27 cellular contexts compared by ENCODE assay signal in genomic region chr18:56615738-56616520, GRCh38. TPM values are rescaled to one million over a fixed set of nuclear protein-coding genes. Genes with fewer than 3 reads are reported as not detected.
DNase-seq lines count a peak whose midpoint lies in the region; ATAC-seq, FAIRE-seq and TF ChIP-seq lines count a peak whose summit lies in the region.
"Had no signal": no experiment of that assay in that cellular context is flagged by ENCODE, and none has a peak within 500 bp of the region (broad histone marks: within the 10 kb centered on the region; RNA-seq: fewer than 3 reads in every experiment).

No MANE protein-coding gene starts in this region.

- no peak overlapping the region for H2AK5ac ChIP-seq in H9 (ENCODE audit: insufficient read length, low read length)

- DNase-seq in GM12865 (ENCODE audit: low read depth) (peak; percentile 14), GM12878 (ENCODE audit: low read depth, low spot score) (no peak), memory B cell (ENCODE audit: low spot score in 2 of 2) (no peak), H9 (no peak), Peyer's patch (no peak), AG20443 (ENCODE audit: low spot score) (no peak)
- DNase-seq: activated CD4-positive, CD25-positive, alpha-beta regulatory T cell; activated CD8-positive, alpha-beta T cell treated with anti-CD3 and anti-CD28 coated beads for 36 hours; activated naive CD4-positive, alpha-beta T cell treated with anti-CD3 and anti-CD28 coated beads for 36 hours; activated T-cell treated with anti-CD3 and anti-CD28 coated beads, Interleukin-2, amount 50 U/mL, for 24 hours; CD4-positive, alpha-beta T cell; DMS53; heart right ventricle; HFFc6; mammary epithelial cell; MM.1S; naive thymus-derived CD8-positive, alpha-beta T cell; NCI-H1694; NCI-H510A; RPMI8226; sigmoid colon; SK-N-SH; T-helper 9 cell had no signal

- H2BK120ac ChIP-seq in H9 (ENCODE audit: low read depth, low read length, poor library complexity, severe bottlenecking): no peak overlapping the region

- 65% methylated on average over 6 of the region's 7 CpGs for WGBS in GM12878 (ENCODE audit: insufficient coverage, insufficient replicate concordance, low lambda C conversion rate, missing lambda C conversion rate)
- no CpG with 5 or more reads among the region's 7 CpGs for WGBS in H9 (ENCODE audit: extremely low coverage, insufficient read length, low lambda C conversion rate)

- no peak overlapping the region for H3K4ac ChIP-seq in H9 (ENCODE audit: low read depth, low read length)

- H3K79me2 ChIP-seq in GM12878 (ENCODE audit: control insufficient read depth, insufficient read depth, low read length) (no peaks in the 10 kb centered on the region), H9 (ENCODE audit: insufficient read depth, low read length) (no peaks in the 10 kb centered on the region)
- H3K79me2 ChIP-seq: parathyroid adenoma had no signal

- CTCF ChIA-PET in HEK293 (lab: Yijun Ruan, JAX) (no interaction called here), GM12878 (lab: Yijun Ruan, JAX) (interaction anchor here (0.7 to 1.2 kb wide), 3 partner anchors 10 to 87 kb away, joined by 3 read pairs; no protein-coding TSS in a partner anchor)

- no peak overlapping the region for H2BK12ac ChIP-seq in H9 (ENCODE audit: insufficient read length, low read depth, low read length)

- TF ChIP-seq CTCF in GM12865 (IDR thresholded peaks at IDR 0.05; ENCODE audit: insufficient read depth, low read depth, low read length, missing control alignments) (no peak), HEK293 (tag by site-specific recombination; IDR thresholded peaks at IDR 0.05) (no peak), GM12878 (IDR thresholded peaks at IDR 0.05 in 2 of 3, conservative IDR thresholded peaks at IDR 0.05 in 1 of 3; ENCODE audit: control insufficient read depth in 2 of 3, extremely low read depth in 1 of 3, insufficient read depth in 1 of 3, low read depth in 3 of 3, low read length in 3 of 3) (no peak), H9 (conservative IDR thresholded peaks at IDR 0.05) (no peak), Peyer's patch (IDR thresholded peaks at IDR 0.05) (no peak)

- H3K18ac ChIP-seq in H9 (ENCODE audit: insufficient read length, low read depth, low read length): no peak overlapping the region

- H4K5ac ChIP-seq in H9 (ENCODE audit: insufficient read length, low read depth, low read length): no peak overlapping the region

- RAD21 ChIA-PET in GM12878 (lab: Charles Lee; ENCODE audit: unreplicated experiment): no interaction called here

- H2AFZ ChIP-seq in GM12878 (ENCODE audit: control insufficient read depth, low read depth, low read length): no peak overlapping the region
- H2AFZ ChIP-seq in H9 (ENCODE audit: low read length): no peak overlapping the region
- H2AFZ ChIP-seq: parathyroid adenoma had no signal

- H4K20me1 ChIP-seq in GM12878 (ENCODE audit: control insufficient read depth, insufficient read depth) (no peaks in the 10 kb centered on the region), H9 (ENCODE audit: control insufficient read depth, insufficient read depth, insufficient read length) (no peaks in the 10 kb centered on the region)

- H3K4me3 ChIP-seq in GM12865 (ENCODE audit: low read depth, low read length): no peak overlapping the region
- H3K4me3 ChIP-seq in HEK293 (ENCODE audit: low read depth, low read length): no peak overlapping the region
- H3K4me3 ChIP-seq in GM12878: no peak overlapping the region
- no peak overlapping the region for H3K4me3 ChIP-seq in Peyer's patch
- H3K4me3 ChIP-seq: cardiac muscle cell, heart right ventricle, sigmoid colon had no signal

- H3K36me3 Mint-ChIP-seq in memory B cell (peaks cover 37% of the 10 kb centered on the region), H9 (ENCODE audit: insufficient read depth in 1 of 3, low read depth in 3 of 3) (peaks cover 27 to 69% (median 59%) of the 10 kb centered on the region in 3 experiments; a peak in 6 of 7 replicates)

- H3K4me1 Mint-ChIP-seq in memory B cell: peaks cover 6% of the 10 kb centered on the region
- no peaks in the 10 kb centered on the region for H3K4me1 Mint-ChIP-seq in H9

- H4K8ac ChIP-seq in H9 (replicated peaks; ENCODE audit: insufficient read length, low read depth, low read length): no peak overlapping the region

- H3K79me1 ChIP-seq in H9 (ENCODE audit: insufficient read depth, low read depth, low read length, poor library complexity, severe bottlenecking): no peaks in the 10 kb centered on the region

- TF ChIP-seq EP300 in GM12878 (IDR thresholded peaks at IDR 0.05; ENCODE audit: borderline replicate concordance in 1 of 2, control insufficient read depth in 1 of 2, low read depth in 2 of 2, low read length in 2 of 2): no peak

- H3T11ph ChIP-seq in H9 (ENCODE audit: low read length): no peak overlapping the region

- no peaks in the 10 kb centered on the region for H3K4me1 ChIP-seq in HEK293 (ENCODE audit: control insufficient read depth, insufficient read depth, low read length)
- no peaks in the 10 kb centered on the region for H3K4me1 ChIP-seq in GM12878 (ENCODE audit: control insufficient read depth, insufficient read depth, low read length)
- no peaks in the 10 kb centered on the region for H3K4me1 ChIP-seq in H9 (ENCODE audit: insufficient read depth, low read length)
- H3K4me1 ChIP-seq in Peyer's patch: no peaks in the 10 kb centered on the region
- H3K4me1 ChIP-seq: heart right ventricle, parathyroid adenoma, sigmoid colon had no signal

- H3K23ac ChIP-seq in H9 (ENCODE audit: insufficient read length, low read depth, low read length): no peak overlapping the region

- H4K91ac ChIP-seq in H9 (ENCODE audit: insufficient read length, low read depth, low read length): no peak overlapping the region

- H3K9ac ChIP-seq in GM12878 (ENCODE audit: control insufficient read depth, insufficient read depth, low read length) (no peak overlapping the region), H9 (ENCODE audit: extremely low read depth, insufficient read length, low read length) (no peak overlapping the region)
- H3K9ac ChIP-seq: parathyroid adenoma, SK-N-SH had no signal

- H3K27ac Mint-ChIP-seq in memory B cell: peak overlapping the region; percentile 65
- no peak overlapping the region for H3K27ac Mint-ChIP-seq in H9
- H3K27ac Mint-ChIP-seq: activated CD8-positive, alpha-beta T cell treated with anti-CD3 and anti-CD28 coated beads for 36 hours; activated naive CD4-positive, alpha-beta T cell treated with anti-CD3 and anti-CD28 coated beads for 36 hours; CD4-positive, alpha-beta T cell; HFFc6; naive thymus-derived CD8-positive, alpha-beta T cell had no signal

- ATAC-seq in GM12878: no peak
- no peak for ATAC-seq in memory B cell (ENCODE audit: low read depth)
- ATAC-seq in HG03097 (IDR thresholded peaks at IDR 0.05; ENCODE audit: low FRiP score, unreplicated experiment): no peak
- ATAC-seq: activated CD8-positive, alpha-beta T cell treated with anti-CD3 and anti-CD28 coated beads for 36 hours; heart right ventricle; naive thymus-derived CD8-positive, alpha-beta T cell had no signal

- no peak overlapping the region for H2BK20ac ChIP-seq in H9 (ENCODE audit: low read depth, low read length, poor library complexity, severe bottlenecking)

- BruUV-seq in GM12878 (replicated peaks; lab: Mats Ljungman, UMichigan): no TSS peak

- no peak for TF ChIP-seq RAD21 in GM12878 (IDR thresholded peaks at IDR 0.05; ENCODE audit: insufficient read depth, low read depth, low read length)

- H3K36me3 ChIP-seq in HEK293 (ENCODE audit: control insufficient read depth in 2 of 2, insufficient read depth in 1 of 2, low read length in 2 of 2) (peaks cover 53 to 95% of the 10 kb centered on the region in 2 experiments), GM12878 (ENCODE audit: control insufficient read depth in 2 of 2, insufficient read depth in 2 of 2, low read length in 1 of 2) (peaks cover 5 to 30% of the 10 kb centered on the region in 2 experiments), Peyer's patch (peaks cover 0 to 62% (median 0%) of the 10 kb centered on the region in 3 donors)

- no peaks in the 10 kb centered on the region for H3K23me2 ChIP-seq in H9 (ENCODE audit: insufficient read length, low read depth, low read length, poor library complexity, severe bottlenecking)

- no peak overlapping the region for H3K4me3 Mint-ChIP-seq in memory B cell
- H3K4me3 Mint-ChIP-seq in H9: no peak overlapping the region
- H3K4me3 Mint-ChIP-seq: activated CD8-positive, alpha-beta T cell treated with anti-CD3 and anti-CD28 coated beads for 36 hours; activated naive CD4-positive, alpha-beta T cell treated with anti-CD3 and anti-CD28 coated beads for 36 hours; activated T-cell treated with anti-CD3 and anti-CD28 coated beads, Interleukin-2, amount 50 U/mL, for 24 hours; CD4-positive, alpha-beta T cell; HFFc6; naive thymus-derived CD8-positive, alpha-beta T cell had no signal

- no peak overlapping the region for H2BK5ac ChIP-seq in H9 (ENCODE audit: insufficient read length, low read length)

- H2BK15ac ChIP-seq in H9 (ENCODE audit: low read depth, low read length): no peak overlapping the region

- no peak overlapping the region for H3K14ac ChIP-seq in H9 (ENCODE audit: insufficient read depth, low read length)

- no peaks in the 10 kb centered on the region for H3K27me3 Mint-ChIP-seq in memory B cell
- H3K27me3 Mint-ChIP-seq in H9 (ENCODE audit: low read depth): no peaks in the 10 kb centered on the region
- H3K27me3 Mint-ChIP-seq: activated CD8-positive, alpha-beta T cell treated with anti-CD3 and anti-CD28 coated beads for 36 hours; activated T-cell treated with anti-CD3 and anti-CD28 coated beads, Interleukin-2, amount 50 U/mL, for 24 hours; CD4-positive, alpha-beta T cell; naive thymus-derived CD8-positive, alpha-beta T cell had no signal

- SMC1A ChIA-PET in GM12878 (lab: Charles Lee; ENCODE audit: uncharacterized antibody, unreplicated experiment): interaction anchor here (0.6 to 1.4 kb wide), 2 partner anchors 9 to 1427 kb away, joined by 3 read pairs; no protein-coding TSS in a partner anchor

- no peak for FAIRE-seq in GM12878 (lab: Jason Lieb, UNC)

- intact Hi-C loops in GM12878 (cut with micrococcal nuclease; ENCODE audit: unreplicated experiment): no loop called here

- in situ Hi-C loops in GM12878 (cut with MboI): no loop called here

- H3K9me3 Mint-ChIP-seq in memory B cell: no peaks in the 10 kb centered on the region
- H3K9me3 Mint-ChIP-seq in H9: no peaks in the 10 kb centered on the region
- H3K9me3 Mint-ChIP-seq: activated CD8-positive, alpha-beta T cell treated with anti-CD3 and anti-CD28 coated beads for 36 hours; activated naive CD4-positive, alpha-beta T cell treated with anti-CD3 and anti-CD28 coated beads for 36 hours; activated T-cell treated with anti-CD3 and anti-CD28 coated beads, Interleukin-2, amount 50 U/mL, for 24 hours; CD4-positive, alpha-beta T cell; HFFc6; naive thymus-derived CD8-positive, alpha-beta T cell had no signal

- H3K9me3 ChIP-seq in HEK293 (ENCODE audit: control insufficient read depth, insufficient read depth, low read depth, low read length): no peaks in the 10 kb centered on the region
- H3K9me3 ChIP-seq in GM12878 (replicated peaks; ENCODE audit: control insufficient read depth, insufficient read depth, low read length): no peaks in the 10 kb centered on the region
- H3K9me3 ChIP-seq in H9 (ENCODE audit: control insufficient read depth, low read depth, low read length): no peaks in the 10 kb centered on the region
- no peaks in the 10 kb centered on the region for H3K9me3 ChIP-seq in Peyer's patch
- H3K9me3 ChIP-seq: heart right ventricle, sigmoid colon, SK-N-SH had no signal

- no peak overlapping the region for H3K4me2 ChIP-seq in GM12878 (ENCODE audit: control insufficient read depth, insufficient read depth)
- no peak overlapping the region for H3K4me2 ChIP-seq in H9 (ENCODE audit: insufficient read depth, insufficient read length, low read length)
- H3K4me2 ChIP-seq: SK-N-SH had no signal

- TF ChIP-seq POLR2A in GM12878 (IDR thresholded peaks at IDR 0.05; ENCODE audit: low read depth, low read length): no peak
- TF ChIP-seq POLR2A in Peyer's patch (IDR thresholded peaks at IDR 0.05): no peak

- POLR2A ChIA-PET in HEK293 (lab: Yijun Ruan, JAX) (interaction anchor here (0.9 kb wide), 1 partner anchor 22 kb away, joined by 3 read pairs; no protein-coding TSS in a partner anchor), GM12878 (lab: Charles Lee) (interaction anchor here (0.5 to 0.6 kb wide), 2 partner anchors 12 to 92 kb away, joined by 3 to 4 read pairs; no protein-coding TSS in a partner anchor)

- H3K27ac ChIP-seq in HEK293 (ENCODE audit: extremely low read depth, low read depth, low read length): no peak overlapping the region
- H3K27ac ChIP-seq in GM12878 (ENCODE audit: control insufficient read depth, insufficient read depth): no peak overlapping the region
- no peak overlapping the region for H3K27ac ChIP-seq in H9 (ENCODE audit: insufficient read length, low read depth, low read length)
- H3K27ac ChIP-seq in Peyer's patch: no peak overlapping the region
- H3K27ac ChIP-seq: cardiac muscle cell, heart right ventricle, parathyroid adenoma, sigmoid colon had no signal

- H3K56ac ChIP-seq in H9 (ENCODE audit: insufficient read length, low read depth, low read length): no peak overlapping the region

- H3K27me3 ChIP-seq in GM12878 (replicated peaks in 1 of 2; ENCODE audit: control insufficient read depth in 2 of 2, insufficient read depth in 2 of 2, low read length in 1 of 2): no peaks in the 10 kb centered on the region
- H3K27me3 ChIP-seq in H9 (ENCODE audit: insufficient read depth, low read length): no peaks in the 10 kb centered on the region
- H3K27me3 ChIP-seq in Peyer's patch: no peaks in the 10 kb centered on the region
- H3K27me3 ChIP-seq: cardiac muscle cell, heart right ventricle, sigmoid colon had no signal

RNA-seq across cellular contexts. Expression of gene TXNL1, which starts 22.5 kb away (rescaled TPM):
- 37.3 and 38.2 TPM in 2 replicates for total RNA-seq in GM12878 (2013; cell fraction: nucleolus; rRNA removed)
- total RNA-seq in GM12878 (2014; rRNA removed) (30.9 and 38.7 TPM in 2 replicates), GM12878 (2014; rRNA removed; fragmentation: Illumina TruSeq; extraction: Trizol) (57.4 and 63.0 TPM in 2 replicates), GM12878 (2021) (64.6 and 69.4 TPM in 2 replicates), H9 (2021) (90.4 and 92.0 TPM in 2 replicates), Peyer's patch (10 to 100 TPM; 25.3 to 40.6 (median 31.8) TPM)
- polyA plus RNA-seq in GM12878 (2011; ENCODE audit: low read depth): 43.1 TPM
- polyA plus RNA-seq in GM12878 (2011; rRNA removed) (96.1 and 138 TPM in 2 replicates), GM12878 (2014; fragmentation: Illumina TruSeq; extraction: Trizol) (103 and 136 TPM in 2 replicates), GM12878 (2014; fragmentation: Nextera tagmentation; extraction: Ambion mirVana) (10 to 100 TPM; 32.8 to 54.9 TPM), GM12878 (2014; rRNA removed) (66.7 and 77.9 TPM in 2 replicates), GM12878 (2016; fragmentation: Nextera tagmentation; extraction: Ambion mirVana) (100 to 1,000 TPM; 123 to 124 TPM)
- 32.2 and 36.6 TPM in 2 replicates for polyA plus RNA-seq in GM12878 (2011; cell fraction: cytosol; rRNA removed)
- 30.4 and 36.2 TPM in 2 replicates for polyA plus RNA-seq in GM12878 (2011; cell fraction: nucleus; rRNA removed)
- 80.0 and 95.2 TPM in 2 replicates for polyA plus RNA-seq in GM12878 (2012)
- polyA minus RNA-seq in GM12878 (2011; rRNA and poly(A)+ RNA removed): 23.6 and 40.0 TPM in 2 replicates
- 11.4 and 11.9 TPM in 2 replicates for polyA minus RNA-seq in GM12878 (2011; cell fraction: cytosol; rRNA and poly(A)+ RNA removed)
- 17.9 and 31.4 TPM in 2 replicates for polyA minus RNA-seq in GM12878 (2011; cell fraction: nucleus; rRNA and poly(A)+ RNA removed)

RNA-seq across cellular contexts. Expression of gene WDR7, which starts 35.2 kb away (rescaled TPM):
- 76.9 and 83.4 TPM in 2 replicates for total RNA-seq in GM12878 (2013; cell fraction: nucleolus; rRNA removed)
- total RNA-seq in GM12878 (2014; rRNA removed): 16.5 and 18.7 TPM in 2 replicates
- 14.1 and 15.3 TPM in 2 replicates for total RNA-seq in GM12878 (2014; rRNA removed; fragmentation: Illumina TruSeq; extraction: Trizol)
- total RNA-seq in GM12878 (2021): 14.1 and 15.2 TPM in 2 replicates
- polyA plus RNA-seq in GM12878 (2011; ENCODE audit: low read depth): 2.9 TPM
- 8.7 and 9.0 TPM in 2 replicates for polyA plus RNA-seq in GM12878 (2011; rRNA removed)
- polyA plus RNA-seq in GM12878 (2011; cell fraction: cytosol; rRNA removed): 5.7 and 9.1 TPM in 2 replicates
- 15.1 and 17.0 TPM in 2 replicates for polyA plus RNA-seq in GM12878 (2011; cell fraction: nucleus; rRNA removed)
- 4.6 and 5.5 TPM in 2 replicates for polyA plus RNA-seq in GM12878 (2012)
- polyA plus RNA-seq in GM12878 (2014; fragmentation: Illumina TruSeq; extraction: Trizol): 10.4 and 11.5 TPM in 2 replicates
- polyA plus RNA-seq in GM12878 (2014; fragmentation: Nextera tagmentation; extraction: Ambion mirVana): 1 to 10 TPM; 2.8 to 3.1 TPM
- polyA plus RNA-seq in GM12878 (2014; rRNA removed): 5.8 and 8.0 TPM in 2 replicates
- polyA plus RNA-seq in GM12878 (2016; fragmentation: Nextera tagmentation; extraction: Ambion mirVana): 10 to 100 TPM; 13.0 to 13.6 TPM
- polyA minus RNA-seq in GM12878 (2011; rRNA and poly(A)+ RNA removed): 62.1 and 141 TPM in 2 replicates
- polyA minus RNA-seq in GM12878 (2011; cell fraction: cytosol; rRNA and poly(A)+ RNA removed): 13.2 and 14.0 TPM in 2 replicates
- polyA minus RNA-seq in GM12878 (2011; cell fraction: nucleus; rRNA and poly(A)+ RNA removed): 59.0 and 95.4 TPM in 2 replicates
- 14.8 TPM in 2 replicates for total RNA-seq in H9 (2021)
- total RNA-seq in Peyer's patch: 10 to 100 TPM; 28.0 to 60.2 (median 34.4) TPM
